Comparison of ENCODE assay signal across 2 cellular contexts in genomic region chr17:82388223-82388921, GRCh38.
TF ChIP-seq lines count a peak whose summit lies in the region.

No MANE protein-coding gene starts in this region.

TF ChIP-seq in HEK293, 187 proteins besides CTCF, POLR2A, EP300 and RAD21 (continues in another document):
- TF ChIP-seq PRDM2 (tag by site-specific recombination; IDR thresholded peaks at IDR 0.05; ENCODE audit: borderline replicate concordance) (no peak), KLF9 (tag by site-specific recombination; IDR thresholded peaks at IDR 0.05; ENCODE audit: low read depth) (peak; percentile 66), ZFHX2 (tag by site-specific recombination; conservative IDR thresholded peaks at IDR 0.05) (no peak), MYNN (tag by site-specific recombination; IDR thresholded peaks at IDR 0.05; ENCODE audit: borderline replicate concordance) (no peak), ZNF426 (tag by site-specific recombination; IDR thresholded peaks at IDR 0.05) (no peak), ZNF530 (tag by site-specific recombination; IDR thresholded peaks at IDR 0.05; ENCODE audit: low read depth) (no peak), GLIS2 (tag by site-specific recombination; IDR thresholded peaks at IDR 0.05) (no peak; the same call in 1 of the 2 replicates), FEZF1 (tag by site-specific recombination; IDR thresholded peaks at IDR 0.05) (no peak), ZNF354C (tag by site-specific recombination; IDR thresholded peaks at IDR 0.05; ENCODE audit: borderline replicate concordance, low read depth) (no peak), REST (tag by site-specific recombination; IDR thresholded peaks at IDR 0.05) (peak; percentile 89), ZNF248 (tag by site-specific recombination; IDR thresholded peaks at IDR 0.05) (no peak), ZEB2 (tag by site-specific recombination; IDR thresholded peaks at IDR 0.05) (no peak), ZNF560 (tag by site-specific recombination; IDR thresholded peaks at IDR 0.05; ENCODE audit: borderline replicate concordance) (no peak), ZNF610 (tag by site-specific recombination; IDR thresholded peaks at IDR 0.05; ENCODE audit: borderline replicate concordance) (no peak), ZBTB20 (tag by site-specific recombination; IDR thresholded peaks at IDR 0.05) (no peak), ZSCAN18 (tag by site-specific recombination; IDR thresholded peaks at IDR 0.05) (no peak)

TF ChIP-seq in SK-N-SH, 30 proteins besides CTCF, POLR2A, EP300 and RAD21 (continued from another document):
- TF ChIP-seq, protein P1, sequence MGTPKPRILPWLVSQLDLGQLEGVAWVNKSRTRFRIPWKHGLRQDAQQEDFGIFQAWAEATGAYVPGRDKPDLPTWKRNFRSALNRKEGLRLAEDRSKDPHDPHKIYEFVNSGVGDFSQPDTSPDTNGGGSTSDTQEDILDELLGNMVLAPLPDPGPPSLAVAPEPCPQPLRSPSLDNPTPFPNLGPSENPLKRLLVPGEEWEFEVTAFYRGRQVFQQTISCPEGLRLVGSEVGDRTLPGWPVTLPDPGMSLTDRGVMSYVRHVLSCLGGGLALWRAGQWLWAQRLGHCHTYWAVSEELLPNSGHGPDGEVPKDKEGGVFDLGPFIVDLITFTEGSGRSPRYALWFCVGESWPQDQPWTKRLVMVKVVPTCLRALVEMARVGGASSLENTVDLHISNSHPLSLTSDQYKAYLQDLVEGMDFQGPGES (IDR thresholded peaks at IDR 0.05; ENCODE audit: low read depth, low read length), result no peak
- TF ChIP-seq POLR2AphosphoS5 (IDR thresholded peaks at IDR 0.05; ENCODE audit: low read depth, low read length) (no peak), MXI1 (IDR thresholded peaks at IDR 0.05; ENCODE audit: low read depth, low read length) (no peak), SIN3A (IDR thresholded peaks at IDR 0.05; ENCODE audit: borderline replicate concordance, low read depth, low read length) (no peak), TAF1 (IDR thresholded peaks at IDR 0.05; ENCODE audit: borderline replicate concordance, low read depth, low read length) (no peak), FOXJ3 (CRISPR knock-in tag; IDR thresholded peaks at IDR 0.05) (no peak), PBX3 (IDR thresholded peaks at IDR 0.05) (no peak), REST (IDR thresholded peaks at IDR 0.05; ENCODE audit: low read depth, low read length) (peak; percentile 92), NFIC (IDR thresholded peaks at IDR 0.05; ENCODE audit: borderline replicate concordance) (0 out of 2 replicates have a peak, but pooled peaks have one; percentile 8), GABPA (IDR thresholded peaks at IDR 0.05; ENCODE audit: low read depth) (no peak), GATA2 (CRISPR knock-in tag; IDR thresholded peaks at IDR 0.05) (no peak), RCOR1 (IDR thresholded peaks at IDR 0.05; ENCODE audit: low read length) (no peak), SMC3 (IDR thresholded peaks at IDR 0.05; ENCODE audit: low read depth, low read length) (peak; percentile 4; the same call in 1 of the 2 replicates), JUND (IDR thresholded peaks at IDR 0.05) (no peak)
- TF ChIP-seq, protein P2, sequence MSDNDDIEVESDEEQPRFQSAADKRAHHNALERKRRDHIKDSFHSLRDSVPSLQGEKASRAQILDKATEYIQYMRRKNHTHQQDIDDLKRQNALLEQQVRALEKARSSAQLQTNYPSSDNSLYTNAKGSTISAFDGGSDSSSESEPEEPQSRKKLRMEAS (IDR thresholded peaks at IDR 0.05; ENCODE audit: low read depth), result no peak
- TF ChIP-seq, protein P3, sequence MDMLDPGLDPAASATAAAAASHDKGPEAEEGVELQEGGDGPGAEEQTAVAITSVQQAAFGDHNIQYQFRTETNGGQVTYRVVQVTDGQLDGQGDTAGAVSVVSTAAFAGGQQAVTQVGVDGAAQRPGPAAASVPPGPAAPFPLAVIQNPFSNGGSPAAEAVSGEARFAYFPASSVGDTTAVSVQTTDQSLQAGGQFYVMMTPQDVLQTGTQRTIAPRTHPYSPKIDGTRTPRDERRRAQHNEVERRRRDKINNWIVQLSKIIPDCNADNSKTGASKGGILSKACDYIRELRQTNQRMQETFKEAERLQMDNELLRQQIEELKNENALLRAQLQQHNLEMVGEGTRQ (IDR thresholded peaks at IDR 0.05; ENCODE audit: borderline replicate concordance, low read depth, low read length), result no peak
